Comparison of ENCODE assay signal across 8 cellular contexts in genomic region chr20:53708129-53708968, GRCh38.
DNase-seq lines count a peak whose midpoint lies in the region; ATAC-seq lines count a peak whose summit lies in the region.

No MANE protein-coding gene starts in this region.

- in situ Hi-C loops in G401 (cut with HindIII; ENCODE audit: low sequenced_read_pairs): no loop called here

- H3K9me3 ChIP-seq in SJCRH30 (replicated peaks): no peaks in the 10 kb centered on the region
- no peaks in the 10 kb centered on the region for H3K9me3 ChIP-seq in effector memory CD4-positive, alpha-beta T cell (ENCODE audit: control insufficient read depth, low read length)

- peak; percentile 48 for ATAC-seq in GM18873 (IDR thresholded peaks at IDR 0.05; ENCODE audit: low FRiP score, unreplicated experiment)
- ATAC-seq in HG03066 (IDR thresholded peaks at IDR 0.05; ENCODE audit: low read depth, unreplicated experiment): peak; percentile 73

- DNase-seq in SJCRH30: peak; percentile 93 to 99
- DNase-seq in effector memory CD4-positive, alpha-beta T cell: no peak
- peak; percentile 27 for DNase-seq in stimulated activated CD4-positive, alpha-beta T cell treated with anti-CD3 and anti-CD28 coated beads, Interleukin-2, amount 100 ng/mL, for 4 hours (ENCODE audit: low read depth)
- DNase-seq in ecto neural progenitor cell (ENCODE audit: low spot score): no peak
- no peak for DNase-seq in NCI-H2171 treated with DMSO at 0.1 percent for 48 hours (lab: John Stamatoyannopoulos, UW)
- DNase-seq in G401 (ENCODE audit: low spot score): no peak

- H3K27ac ChIP-seq in SJCRH30: peak overlapping the region; percentile 32
- peak overlapping the region; percentile 44 for H3K27ac ChIP-seq in effector memory CD4-positive, alpha-beta T cell (ENCODE audit: insufficient read depth, low read length, poor library complexity, severe bottlenecking)

- H3K36me3 ChIP-seq in SJCRH30: no peaks in the 10 kb centered on the region
- no peaks in the 10 kb centered on the region for H3K36me3 ChIP-seq in effector memory CD4-positive, alpha-beta T cell (ENCODE audit: control insufficient read depth, insufficient read depth, low read length)

- H3K4me3 ChIP-seq in SJCRH30: no peak overlapping the region
- H3K4me3 ChIP-seq in effector memory CD4-positive, alpha-beta T cell (ENCODE audit: insufficient read depth, low read depth, low read length, poor library complexity, severe bottlenecking): peak overlapping the region; percentile 2

- H3K27me3 ChIP-seq in SJCRH30: no peaks in the 10 kb centered on the region
- no peaks in the 10 kb centered on the region for H3K27me3 ChIP-seq in effector memory CD4-positive, alpha-beta T cell (replicated peaks; ENCODE audit: control insufficient read depth, insufficient read depth, low read length, poor library complexity, severe bottlenecking)

- H3K4me1 ChIP-seq in SJCRH30: peaks cover 32% of the 10 kb centered on the region
- H3K4me1 ChIP-seq in effector memory CD4-positive, alpha-beta T cell (ENCODE audit: control insufficient read depth, insufficient read depth, low read length, poor library complexity, severe bottlenecking): peaks cover 20% of the 10 kb centered on the region

Comparison
In these comparisons a context has a peak if more than half of its experiments do, and no peak if none do; other contexts are left out.
1. DNase-seq: peak in SJCRH30 (2 of 2) and stimulated activated CD4-positive, alpha-beta T cell treated with anti-CD3 and anti-CD28 coated beads, Interleukin-2, amount 100 ng/mL, for 4 hours (single experiment); none in effector memory CD4-positive, alpha-beta T cell (0 of 3), ecto neural progenitor cell (single experiment), NCI-H2171 treated with DMSO at 0.1 percent for 48 hours (single experiment) and G401 (single experiment).